In the genomic region with DNA sequence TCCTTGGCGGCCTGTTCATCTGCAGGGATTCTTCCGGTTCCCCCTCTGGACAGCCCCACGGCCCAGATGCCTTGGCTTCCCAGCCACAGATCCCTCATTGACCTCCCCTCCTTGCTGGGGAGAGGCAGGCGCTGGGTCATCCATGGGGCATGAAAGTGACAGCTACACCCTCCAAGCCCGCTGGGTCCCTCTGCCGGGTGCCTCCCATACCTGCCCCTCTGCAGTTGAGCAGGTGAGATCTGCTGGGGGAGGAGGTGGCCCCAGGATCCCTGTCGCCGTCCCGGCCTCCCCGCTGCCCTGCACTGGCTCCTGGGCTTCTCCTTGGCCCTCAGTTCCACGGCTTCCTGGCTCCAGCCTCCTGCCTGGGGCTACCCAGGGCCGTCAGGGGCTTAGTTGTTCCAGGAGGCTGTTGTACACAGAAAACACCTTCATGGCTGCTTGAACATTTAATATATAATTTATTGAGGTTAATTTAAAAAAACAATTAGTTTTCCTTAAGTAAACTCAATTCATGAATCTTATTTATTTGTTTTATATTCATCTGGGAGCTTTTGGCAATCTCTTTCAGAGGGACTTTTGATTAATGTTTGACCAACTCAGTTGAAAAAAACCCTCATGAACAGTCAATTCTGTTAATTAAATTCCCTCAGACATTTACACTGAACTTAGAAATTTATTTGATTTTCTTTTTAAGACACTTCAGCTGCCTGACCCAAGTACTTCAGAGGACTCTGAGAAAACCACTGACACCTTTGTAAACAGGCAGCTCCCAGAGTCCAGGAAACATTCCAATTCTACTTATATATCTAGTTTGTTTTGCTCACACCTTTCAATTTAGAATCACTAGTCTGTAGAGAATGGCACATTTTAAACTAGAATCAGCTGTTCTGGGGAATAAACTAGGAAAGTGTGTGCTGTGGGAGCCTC, we compare ENCODE assay signal across 1 cellular context.
TF ChIP-seq lines count a peak whose summit lies in the region.

No MANE protein-coding gene starts in this region.

TF ChIP-seq in H1, 55 proteins besides CTCF, POLR2A, EP300 and RAD21 (continued from another document):
- no peak for TF ChIP-seq BRCA1 (IDR thresholded peaks at IDR 0.05; ENCODE audit: low read depth, low read length)
- TF ChIP-seq RNF2 (IDR thresholded peaks at IDR 0.05; ENCODE audit: borderline replicate concordance, low read depth, low read length, missing control alignments, poor library complexity, severe bottlenecking) = no peak
- no peak for TF ChIP-seq BCL11A (IDR thresholded peaks at IDR 0.05; ENCODE audit: low read depth in 2 of 2, low read length in 2 of 2)
- TF ChIP-seq RXRA (IDR thresholded peaks at IDR 0.05; ENCODE audit: insufficient read depth, low read depth, low read length) = no peak
- no peak for TF ChIP-seq POLR2AphosphoS5 (IDR thresholded peaks at IDR 0.05; ENCODE audit: low read depth, low read length)
- TF ChIP-seq YY1 (IDR thresholded peaks at IDR 0.05; ENCODE audit: low read depth, low read length) = no peak
- no peak for TF ChIP-seq SUZ12 (IDR thresholded peaks at IDR 0.05; ENCODE audit: low read length)
- TF ChIP-seq SP4 (IDR thresholded peaks at IDR 0.05; ENCODE audit: low read length) = no peak
- TF ChIP-seq TEAD4 (IDR thresholded peaks at IDR 0.05; ENCODE audit: low read depth, low read length) = no peak
- TF ChIP-seq GABPA (IDR thresholded peaks at IDR 0.05; ENCODE audit: borderline replicate concordance, insufficient read depth, low read length) = no peak
